In genomic region chr6:95576621-95577316, GRCh38 we compare ENCODE assay signal across 8 cellular contexts. TPM values are rescaled to one million over a fixed set of nuclear protein-coding genes. Genes with fewer than 3 reads are reported as not detected.
A peak's percentile ranks its signal among the peaks of the same experiment; 100 is the strongest.
DNase-seq lines count a peak whose midpoint lies in the region; ATAC-seq and TF ChIP-seq lines count a peak whose summit lies in the region.

No MANE protein-coding gene starts in this region.

- CTCF ChIA-PET in activated naive CD4-positive, alpha-beta T cell treated with anti-CD3 and anti-CD28 coated beads for 36 hours (lab: Charles Lee), result no interaction called here

- H3K9ac ChIP-seq in OCI-LY1 (ENCODE audit: low read length), result peak overlapping the region; percentile 94

- no peak for DNase-seq in activated naive CD4-positive, alpha-beta T cell treated with anti-CD3 and anti-CD28 coated beads for 36 hours
- no peak for DNase-seq in activated naive CD4-positive, alpha-beta T cell treated with anti-CD3 and anti-CD28 coated beads, Interleukin-2, amount 50 U/mL, for 16 hours
- DNase-seq in choroid plexus epithelial cell (ENCODE audit: low read depth), result peak; percentile 39
- peak; percentile 22 to 23 for DNase-seq in lung microvascular endothelial cell (ENCODE audit: low read depth in 2 of 2)
- DNase-seq in GM03348 (ENCODE audit: low spot score), result no peak

- H4K20me1 ChIP-seq in OCI-LY1 (ENCODE audit: insufficient read depth, low read length), result no peaks in the 10 kb centered on the region

- peaks cover 43% of the 10 kb centered on the region for H3K4me1 Mint-ChIP-seq in activated naive CD4-positive, alpha-beta T cell treated with anti-CD3 and anti-CD28 coated beads for 36 hours (ENCODE audit: low read depth)

- under 1% methylated on average over 4 of the region's 4 CpGs for WGBS in urinary bladder

- H3K9me3 Mint-ChIP-seq in activated naive CD4-positive, alpha-beta T cell treated with anti-CD3 and anti-CD28 coated beads for 36 hours, result no peaks in the 10 kb centered on the region

- H3K36me3 ChIP-seq in OCI-LY1 (ENCODE audit: insufficient read depth, low read length), result no peaks in the 10 kb centered on the region
- no peaks in the 10 kb centered on the region for H3K36me3 ChIP-seq in urinary bladder (ENCODE audit: insufficient read depth)

- H3F3A ChIP-seq in OCI-LY1 (ENCODE audit: insufficient read depth, low read length), result 0 out of 2 replicates have a peak, but pooled peaks cover 5% of the 10 kb centered on the region

- H3K27ac ChIP-seq in OCI-LY1 (ENCODE audit: low read depth, low read length, poor library complexity, severe bottlenecking) (peak overlapping the region; percentile 97), urinary bladder (ENCODE audit: low read depth) (peak overlapping the region; percentile 35)

- H3K9me3 ChIP-seq in OCI-LY1 (ENCODE audit: low read length), result no peaks in the 10 kb centered on the region

- peak; percentile 17 for ATAC-seq in HG02759 (IDR thresholded peaks at IDR 0.05; ENCODE audit: unreplicated experiment)

- intact Hi-C loops in activated naive CD4-positive, alpha-beta T cell treated with anti-CD3 and anti-CD28 coated beads for 36 hours (cut with micrococcal nuclease), result loop anchor here (1.0 to 5.0 kb wide), 6 partner anchors 945 to 1707 kb away; partner anchors contain the start of genes GPR63, KLHL32, MMS22L and UFL1

- H3K4me3 ChIP-seq in OCI-LY1 (ENCODE audit: low read depth, low read length, poor library complexity, severe bottlenecking) (peak overlapping the region; percentile 78), choroid plexus epithelial cell (ENCODE audit: low read depth, low read length) (peak overlapping the region; percentile 71), urinary bladder (ENCODE audit: low read depth, low read length) (peak overlapping the region; percentile 70)

- H3K4me2 ChIP-seq in OCI-LY1 (ENCODE audit: low read length), result peak overlapping the region; percentile 73

- peak overlapping the region; percentile 7 for H2AFZ ChIP-seq in OCI-LY1 (ENCODE audit: low read length)

- H3K27me3 Mint-ChIP-seq in activated naive CD4-positive, alpha-beta T cell treated with anti-CD3 and anti-CD28 coated beads for 36 hours (ENCODE audit: low read depth), result no peaks in the 10 kb centered on the region

- TF ChIP-seq CTCF in OCI-LY1 (IDR thresholded peaks at IDR 0.05; ENCODE audit: low read length), result no peak
- TF ChIP-seq CTCF in choroid plexus epithelial cell (conservative IDR thresholded peaks at IDR 0.05; ENCODE audit: low read depth, low read length), result no peak

- peaks cover 54% of the 10 kb centered on the region for H3K79me2 ChIP-seq in OCI-LY1 (ENCODE audit: insufficient read depth, low read length)

- peak overlapping the region; percentile 98 for H3K27ac Mint-ChIP-seq in activated naive CD4-positive, alpha-beta T cell treated with anti-CD3 and anti-CD28 coated beads for 36 hours

- H3K27me3 ChIP-seq in OCI-LY1 (ENCODE audit: insufficient read depth, low read length), result no peaks in the 10 kb centered on the region

- H3K36me3 Mint-ChIP-seq in activated naive CD4-positive, alpha-beta T cell treated with anti-CD3 and anti-CD28 coated beads for 36 hours (ENCODE audit: low read depth), result peaks cover 14% of the 10 kb centered on the region

- H3K4me3 Mint-ChIP-seq in activated naive CD4-positive, alpha-beta T cell treated with anti-CD3 and anti-CD28 coated beads for 36 hours, result peak overlapping the region; percentile 96

- H3K9me2 ChIP-seq in OCI-LY1 (ENCODE audit: low read depth, low read length), result no peaks in the 10 kb centered on the region

- H3K4me1 ChIP-seq in OCI-LY1 (ENCODE audit: insufficient read depth, low read length, severe bottlenecking) (peaks cover 37% of the 10 kb centered on the region), urinary bladder (ENCODE audit: insufficient read depth) (no peaks in the 10 kb centered on the region)

RNA-seq across cellular contexts. Expression of gene MANEA, which starts 0.6 kb away (rescaled TPM):
- 10 to 100 TPM; 14.0 to 16.0 TPM for total RNA-seq in activated naive CD4-positive, alpha-beta T cell treated with anti-CD3 and anti-CD28 coated beads for 36 hours
- total RNA-seq in lung microvascular endothelial cell (5.7 and 6.3 TPM in 2 replicates), urinary bladder (32.8 TPM)
- 9.4 TPM for polyA plus RNA-seq in urinary bladder

Comparison
In these comparisons a context has a peak if more than half of its experiments do, and no peak if none do; other contexts are left out.
1. DNase-seq: peak in choroid plexus epithelial cell (single experiment) and lung microvascular endothelial cell (2 of 2); none in activated naive CD4-positive, alpha-beta T cell treated with anti-CD3 and anti-CD28 coated beads for 36 hours (single experiment), activated naive CD4-positive, alpha-beta T cell treated with anti-CD3 and anti-CD28 coated beads, Interleukin-2, amount 50 U/mL, for 16 hours (single experiment) and GM03348 (single experiment).
2. Peak in every context shown above with its lines, with median percentiles within 50 percentile points of each other: H3K4me3 ChIP-seq.